20 cellular contexts compared by ENCODE assay signal in genomic region chr3:167918686-167919085, GRCh38.
A peak's percentile ranks its signal among the peaks of the same experiment; 100 is the strongest.
DNase-seq lines count a peak whose midpoint lies in the region; ATAC-seq and TF ChIP-seq lines count a peak whose summit lies in the region.
"Had no signal": no experiment of that assay in that cellular context is flagged by ENCODE, and none has a peak within 500 bp of the region (broad histone marks: within the 10 kb centered on the region; RNA-seq: fewer than 3 reads in every experiment).

No MANE protein-coding gene starts in this region.

- CTCF ChIA-PET in SK-N-SH (lab: Yijun Ruan, JAX) = interaction anchor here (1.0 to 3.3 kb wide), 2 partner anchors 10 to 25 kb away, joined by 3 to 11 read pairs; no protein-coding TSS in a partner anchor

- no peaks in the 10 kb centered on the region for H4K20me1 ChIP-seq in SK-N-SH (ENCODE audit: insufficient read depth)
- H4K20me1 ChIP-seq in fibroblast of lung (ENCODE audit: control insufficient read depth, extremely low read depth, insufficient read depth, low read length) = no peaks in the 10 kb centered on the region

- TF ChIP-seq EP300 in SK-N-SH (IDR thresholded peaks at IDR 0.05; ENCODE audit: borderline replicate concordance in 1 of 2, low read depth in 1 of 2, low read length in 1 of 2) = no peak

- H3K36me3 ChIP-seq in SK-N-SH (replicated peaks in 1 of 2; ENCODE audit: control insufficient read depth in 1 of 2, insufficient read depth in 2 of 2, low read length in 1 of 2) (no peaks in the 10 kb centered on the region), fibroblast of lung (ENCODE audit: control insufficient read depth, insufficient read depth, low read length) (no peaks in the 10 kb centered on the region), BE2C (no peaks in the 10 kb centered on the region), WERI-Rb-1 (no peaks in the 10 kb centered on the region)
- H3K36me3 ChIP-seq: MG63 had no signal

- POLR2A ChIA-PET in SK-N-SH (lab: Yijun Ruan, JAX) = no interaction called here

- no peaks in the 10 kb centered on the region for H3F3A ChIP-seq in SK-N-SH (replicated peaks; ENCODE audit: insufficient read depth)

- no peak overlapping the region for H2AFZ ChIP-seq in SK-N-SH (ENCODE audit: low read depth)
- no peak overlapping the region for H2AFZ ChIP-seq in fibroblast of lung (ENCODE audit: low read length)

- TF ChIP-seq CTCF in SK-N-SH (IDR thresholded peaks at IDR 0.05) (no peak), fibroblast of lung (conservative IDR thresholded peaks at IDR 0.05 in 1 of 2, IDR thresholded peaks at IDR 0.05 in 1 of 2; ENCODE audit: low read depth in 1 of 2, low read length in 2 of 2) (no peak), BE2C (IDR thresholded peaks at IDR 0.05; ENCODE audit: low read depth, low read length) (no peak), WERI-Rb-1 (IDR thresholded peaks at IDR 0.05; ENCODE audit: low read depth, low read length) (no peak)

- no peak overlapping the region for H3K27ac ChIP-seq in SK-N-SH (ENCODE audit: low read depth in 2 of 2, low read length in 1 of 2)
- H3K27ac ChIP-seq in fibroblast of lung (ENCODE audit: insufficient read depth, low read length) = no peak overlapping the region
- no peak overlapping the region for H3K27ac ChIP-seq in WERI-Rb-1
- H3K27ac ChIP-seq: 22Rv1 had no signal

- 52% methylated on average over 2 of the region's 2 CpGs for WGBS in SK-N-SH (ENCODE audit: low lambda C conversion rate)

- H3K9me2 ChIP-seq in SK-N-SH = no peaks in the 10 kb centered on the region

- H3K79me2 ChIP-seq in SK-N-SH (ENCODE audit: insufficient read depth) (no peaks in the 10 kb centered on the region), fibroblast of lung (ENCODE audit: control insufficient read depth, insufficient read depth, low read length) (no peaks in the 10 kb centered on the region)

- peak; percentile 49 for DNase-seq in NCI-H1105 treated with DMSO at 0.1 percent for 48 hours (lab: John Stamatoyannopoulos, UW)
- no peak for DNase-seq in NCI-H1105 (lab: John Stamatoyannopoulos, UW)
- no peak for DNase-seq in SK-N-SH
- DNase-seq in fibroblast of lung (ENCODE audit: low read depth in 2 of 2) = peak; percentile 5 to 29
- DNase-seq in BE2C = no peak
- DNase-seq in NCI-H2171 (lab: John Stamatoyannopoulos, UW) = no peak
- no peak for DNase-seq in WERI-Rb-1
- DNase-seq: CD8-positive, alpha-beta memory T cell; Kasumi-1; MG63; NCI-H1417 treated with DMSO at 0.1 percent for 48 hours; NCI-H1694 treated with DMSO at 0.1 percent for 48 hours; NCI-H2081; NCI-H2227 treated with DMSO at 0.1 percent for 48 hours; NCI-H510A; NCI-H748 treated with DMSO at 0.1 percent for 48 hours; PC-3 had no signal

- no peak overlapping the region for H3K4me3 ChIP-seq in SK-N-SH (ENCODE audit: low read depth in 2 of 2, low read length in 1 of 2)
- no peak overlapping the region for H3K4me3 ChIP-seq in fibroblast of lung (replicated peaks in 1 of 4; ENCODE audit: control extremely low read depth in 1 of 4, insufficient read depth in 1 of 4, low read depth in 3 of 4, low read length in 4 of 4)
- no peak overlapping the region for H3K4me3 ChIP-seq in BE2C (ENCODE audit: low read depth, low read length)
- H3K4me3 ChIP-seq in WERI-Rb-1 (ENCODE audit: low read depth, low read length) = no peak overlapping the region
- H3K4me3 ChIP-seq: K562, MG63 had no signal

- H3K27me3 ChIP-seq in SK-N-SH (ENCODE audit: insufficient read depth) (no peaks in the 10 kb centered on the region), fibroblast of lung (ENCODE audit: control insufficient read depth, insufficient read depth, low read length) (no peaks in the 10 kb centered on the region), BE2C (no peaks in the 10 kb centered on the region), WERI-Rb-1 (ENCODE audit: insufficient read depth, low read depth, severe bottlenecking) (no peaks in the 10 kb centered on the region)
- H3K27me3 ChIP-seq: MG63 had no signal

- H3K9ac ChIP-seq in SK-N-SH (no peak overlapping the region), fibroblast of lung (ENCODE audit: insufficient read depth, low read length) (no peak overlapping the region)

- H3K9me3 ChIP-seq in SK-N-SH = no peaks in the 10 kb centered on the region
- no peaks in the 10 kb centered on the region for H3K9me3 ChIP-seq in fibroblast of lung (ENCODE audit: control insufficient read depth, insufficient read depth, low read depth, low read length)
- H3K9me3 ChIP-seq in BE2C = no peaks in the 10 kb centered on the region
- H3K9me3 ChIP-seq in WERI-Rb-1 (ENCODE audit: severe bottlenecking) = no peaks in the 10 kb centered on the region
- H3K9me3 ChIP-seq: MG63 had no signal

- no peak for TF ChIP-seq RAD21 in SK-N-SH (IDR thresholded peaks at IDR 0.05; ENCODE audit: low read length)

- no peak for ATAC-seq in HG02870 (IDR thresholded peaks at IDR 0.05; ENCODE audit: unreplicated experiment)
- ATAC-seq: K562, PC-3 had no signal

- H3K4me2 ChIP-seq in SK-N-SH (no peak overlapping the region), fibroblast of lung (ENCODE audit: extremely low read depth, insufficient read depth, low read length) (no peak overlapping the region)

- H3K4me1 ChIP-seq in SK-N-SH (ENCODE audit: control insufficient read depth in 1 of 2, insufficient read depth in 2 of 2, low read depth in 1 of 2, low read length in 1 of 2) = no peaks in the 10 kb centered on the region; a peak in 1 of 4 replicates
- H3K4me1 ChIP-seq in fibroblast of lung (ENCODE audit: control insufficient read depth, extremely low read depth, insufficient read depth, low read length) = no peaks in the 10 kb centered on the region
- H3K4me1 ChIP-seq in BE2C = no peaks in the 10 kb centered on the region

TF ChIP-seq in SK-N-SH, 30 proteins besides CTCF, POLR2A, EP300 and RAD21:
- TF ChIP-seq TCF12 (IDR thresholded peaks at IDR 0.05) = 0 out of 2 replicates have a peak, but pooled peaks have one; percentile 8
- no peak for TF ChIP-seq ZBTB33 (IDR thresholded peaks at IDR 0.05; ENCODE audit: borderline replicate concordance, low read depth)

Comparison
In these comparisons a context has a peak if more than half of its experiments do, and no peak if none do; other contexts are left out.
1. DNase-seq: peak in NCI-H1105 treated with DMSO at 0.1 percent for 48 hours (single experiment) and fibroblast of lung (2 of 2); none in NCI-H1105 (single experiment), SK-N-SH (single experiment), BE2C (single experiment), NCI-H2171 (single experiment) and WERI-Rb-1 (single experiment).